Comparison of ENCODE assay signal across 8 cellular contexts in the genomic region with DNA sequence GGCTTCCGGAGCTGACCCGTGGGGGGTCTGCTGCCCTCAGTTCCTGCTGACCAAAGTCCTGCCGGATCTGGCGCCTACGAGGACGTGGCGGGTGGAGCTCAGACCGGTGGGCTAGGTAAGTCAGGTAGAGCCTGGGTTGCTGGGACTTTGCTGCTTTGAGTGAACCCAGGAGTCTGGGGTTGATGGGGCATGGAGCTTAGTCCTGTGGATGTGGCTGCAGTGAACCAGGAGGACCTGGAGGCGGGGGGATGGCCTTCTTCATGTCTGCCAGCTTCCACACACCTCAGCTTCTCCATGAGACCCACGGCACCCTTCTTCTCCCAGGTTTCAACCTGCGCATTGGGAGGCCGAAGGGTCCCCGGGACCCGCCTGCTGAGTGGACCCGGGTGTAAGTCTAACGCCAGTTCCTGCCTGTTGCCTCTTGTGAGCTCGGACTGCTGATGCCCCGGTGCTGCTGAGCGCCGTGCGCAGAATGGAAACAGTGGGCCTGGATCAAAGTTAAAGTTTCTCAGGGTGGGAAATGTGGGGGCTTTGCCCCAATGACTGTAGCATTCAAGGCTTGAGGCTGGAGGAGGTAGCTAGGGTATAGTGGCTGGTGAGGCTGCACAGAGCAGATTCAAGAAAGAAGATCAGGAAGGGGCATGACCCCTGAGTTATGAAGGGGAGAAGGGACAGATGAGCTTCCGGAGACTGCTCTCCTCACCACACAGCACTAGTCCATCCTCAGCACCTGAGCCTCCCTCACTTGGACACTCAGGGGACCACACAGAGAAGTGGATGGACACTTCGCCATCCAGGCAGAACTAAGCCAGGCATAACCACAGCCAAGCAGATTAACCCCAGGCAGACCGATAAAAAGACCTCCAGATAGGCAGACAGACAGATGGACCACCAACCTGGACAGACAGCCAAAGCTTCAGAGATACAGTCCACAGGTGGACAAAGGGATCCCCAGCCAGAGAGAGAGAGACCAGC. TPM values are rescaled to one million over a fixed set of nuclear protein-coding genes. Genes with fewer than 3 reads are reported as not detected.
A peak's percentile ranks its signal among the peaks of the same experiment; 100 is the strongest.
DNase-seq lines count a peak whose midpoint lies in the region; ATAC-seq and TF ChIP-seq lines count a peak whose summit lies in the region.

No MANE protein-coding gene starts in this region.

- peaks cover under 1% of the 10 kb centered on the region; the same call in 1 of the 2 replicates for H3K9me3 Mint-ChIP-seq in HFFc6
- peaks cover 5% of the 10 kb centered on the region for H3K9me3 Mint-ChIP-seq in activated naive CD8-positive, alpha-beta T cell treated with anti-CD3 and anti-CD28 coated beads, Interleukin-2, amount 50 U/mL, for 24 hours

- peak overlapping the region; percentile 77 to 93 (median 88) for H3K27ac ChIP-seq in BLaER1 treated with 17β-estradiol and CSF1 and Interleukin-3, amounts not matched to agents 10 nM and 100 nM
- H3K27ac ChIP-seq in liver (ENCODE audit: low read depth in 1 of 2, low read length in 2 of 2) (peak overlapping the region in 1 of 2 donors; percentile 71), transverse colon (peak overlapping the region; percentile 84 to 92 (median 88))

- H3K27me3 ChIP-seq in BLaER1 treated with 17β-estradiol and CSF1 and Interleukin-3, amounts not matched to agents 10 nM and 100 nM: no peaks in the 10 kb centered on the region
- H3K27me3 ChIP-seq in liver (ENCODE audit: control insufficient read depth in 4 of 4, insufficient read depth in 4 of 4, low read length in 3 of 4): no peaks in the 10 kb centered on the region
- no peaks in the 10 kb centered on the region for H3K27me3 ChIP-seq in transverse colon

- ATAC-seq in activated naive CD8-positive, alpha-beta T cell treated with anti-CD3 and anti-CD28 coated beads, Interleukin-2, amount 50 U/mL, for 24 hours: no peak
- no peak for ATAC-seq in left lobe of liver

- peak overlapping the region; percentile 95 for H3K4me3 Mint-ChIP-seq in HFFc6
- H3K4me3 Mint-ChIP-seq in activated naive CD8-positive, alpha-beta T cell treated with anti-CD3 and anti-CD28 coated beads, Interleukin-2, amount 50 U/mL, for 24 hours: peak overlapping the region; percentile 92

- peak overlapping the region; percentile 73 for H3K27ac Mint-ChIP-seq in HFFc6
- H3K27ac Mint-ChIP-seq in activated naive CD8-positive, alpha-beta T cell treated with anti-CD3 and anti-CD28 coated beads, Interleukin-2, amount 50 U/mL, for 24 hours: peak overlapping the region; percentile 85

- H3K9me3 ChIP-seq in BLaER1 treated with 17β-estradiol and CSF1 and Interleukin-3, amounts not matched to agents 10 nM and 100 nM (replicated peaks in 1 of 11): no peaks in the 10 kb centered on the region
- H3K9me3 ChIP-seq in liver (ENCODE audit: control insufficient read depth in 4 of 4, low read length in 3 of 4) (no peaks in the 10 kb centered on the region), transverse colon (no peaks in the 10 kb centered on the region)

- DNase-seq in HFFc6: no peak
- no peak for DNase-seq in activated naive CD8-positive, alpha-beta T cell treated with anti-CD3 and anti-CD28 coated beads, Interleukin-2, amount 50 U/mL, for 24 hours
- DNase-seq in transverse colon: no peak
- no peak for DNase-seq in left lobe of liver (ENCODE audit: low spot score)
- no peak for DNase-seq in 8988T
- no peak for DNase-seq in effector CD8-positive, alpha-beta T cell (lab: John Stamatoyannopoulos, UW)

- 68% methylated on average over 24 of the region's 24 CpGs for WGBS in liver
- 62 to 100% methylated on average over 1 to 20 of the region's 24 CpGs for WGBS in transverse colon (ENCODE audit: low coverage in 1 of 2), 2 donors

- no peaks in the 10 kb centered on the region; the same call in 1 of the 2 replicates for H3K27me3 Mint-ChIP-seq in HFFc6 (ENCODE audit: insufficient read depth)
- no peaks in the 10 kb centered on the region for H3K27me3 Mint-ChIP-seq in activated naive CD8-positive, alpha-beta T cell treated with anti-CD3 and anti-CD28 coated beads, Interleukin-2, amount 50 U/mL, for 24 hours

- peak overlapping the region; percentile 82 to 92 (median 88) for H3K9ac ChIP-seq in BLaER1 treated with 17β-estradiol and CSF1 and Interleukin-3, amounts not matched to agents 10 nM and 100 nM
- H3K9ac ChIP-seq in liver (ENCODE audit: low read depth in 1 of 2, low read length in 2 of 2): no peak overlapping the region

- H3K4me3 ChIP-seq in BLaER1 treated with 17β-estradiol and CSF1 and Interleukin-3, amounts not matched to agents 10 nM and 100 nM: peak overlapping the region; percentile 71 to 89 (median 82)
- H3K4me3 ChIP-seq in liver (ENCODE audit: low read depth in 1 of 3, low read length in 3 of 3): peak overlapping the region in 2 of 3 donors; percentile 41 to 54
- H3K4me3 ChIP-seq in transverse colon: peak overlapping the region; percentile 57 to 79 (median 68)

- peaks cover 13 to 31% (median 20%) of the 10 kb centered on the region in 11 experiments; a peak in 18 of 22 replicates for H3K36me3 ChIP-seq in BLaER1 treated with 17β-estradiol and CSF1 and Interleukin-3, amounts not matched to agents 10 nM and 100 nM
- H3K36me3 ChIP-seq in liver (ENCODE audit: control insufficient read depth in 4 of 4, insufficient read depth in 3 of 4, low read depth in 1 of 4, low read length in 3 of 4) (peaks cover 0 to 9% (median 0%) of the 10 kb centered on the region in 4 donors), transverse colon (no peaks in the 10 kb centered on the region)

- TF ChIP-seq CTCF in HFFc6 (IDR thresholded peaks at IDR 0.05): peak; percentile 59
- no peak for TF ChIP-seq CTCF in liver (IDR thresholded peaks at IDR 0.05; ENCODE audit: low read depth, low read length, missing input control)
- TF ChIP-seq CTCF in transverse colon (IDR thresholded peaks at IDR 0.05): peak in 3 of 5 experiments; percentile 4 to 30 (median 27)

- peaks cover 0 to 50% (median 25%) of the 10 kb centered on the region in 11 experiments; a peak in 16 of 22 replicates for H4K20me1 ChIP-seq in BLaER1 treated with 17β-estradiol and CSF1 and Interleukin-3, amounts not matched to agents 10 nM and 100 nM

- TF ChIP-seq RAD21 in liver (IDR thresholded peaks at IDR 0.05): no peak

- H3K4me1 ChIP-seq in BLaER1 treated with 17β-estradiol and CSF1 and Interleukin-3, amounts not matched to agents 10 nM and 100 nM: peaks cover 66 to 86% (median 79%) of the 10 kb centered on the region in 10 experiments
- H3K4me1 ChIP-seq in liver (ENCODE audit: control insufficient read depth in 4 of 4, insufficient read depth in 4 of 4, low read length in 3 of 4) (peaks cover 0 to 3% (median 0%) of the 10 kb centered on the region in 4 donors), transverse colon (peaks cover 10 to 41% (median 14%) of the 10 kb centered on the region in 4 donors)

- in situ Hi-C loops in transverse colon (cut with MboI; ENCODE audit: low pct_ligation_motif_present in 1 of 4, low pct_unique_long_range_greater_than_20kb in 1 of 4, low sequenced_read_pairs in 3 of 4): no loop called here

- peaks cover 47% of the 10 kb centered on the region for H3K4me1 Mint-ChIP-seq in HFFc6 (ENCODE audit: low read depth)
- H3K4me1 Mint-ChIP-seq in activated naive CD8-positive, alpha-beta T cell treated with anti-CD3 and anti-CD28 coated beads, Interleukin-2, amount 50 U/mL, for 24 hours: peaks cover 70% of the 10 kb centered on the region

- H3K4me2 ChIP-seq in BLaER1 treated with 17β-estradiol and CSF1 and Interleukin-3, amounts not matched to agents 10 nM and 100 nM: peak overlapping the region; percentile 81 to 99 (median 94)

- intact Hi-C loops in transverse colon (cut with DNase I; ENCODE audit: low total_unique reads): no loop called here

- TF ChIP-seq POLR2A in transverse colon (IDR thresholded peaks at IDR 0.05): no peak

- no peak for TF ChIP-seq EP300 in transverse colon (IDR thresholded peaks at IDR 0.05; ENCODE audit: low read depth)

- H3K36me3 Mint-ChIP-seq in HFFc6 (ENCODE audit: low read depth): peaks cover 30% of the 10 kb centered on the region
- peaks cover 38% of the 10 kb centered on the region for H3K36me3 Mint-ChIP-seq in activated naive CD8-positive, alpha-beta T cell treated with anti-CD3 and anti-CD28 coated beads, Interleukin-2, amount 50 U/mL, for 24 hours (ENCODE audit: low read depth)

TF ChIP-seq in liver, 16 proteins besides CTCF, POLR2A, EP300 and RAD21 (continues in another document):
- TF ChIP-seq, protein P1, sequence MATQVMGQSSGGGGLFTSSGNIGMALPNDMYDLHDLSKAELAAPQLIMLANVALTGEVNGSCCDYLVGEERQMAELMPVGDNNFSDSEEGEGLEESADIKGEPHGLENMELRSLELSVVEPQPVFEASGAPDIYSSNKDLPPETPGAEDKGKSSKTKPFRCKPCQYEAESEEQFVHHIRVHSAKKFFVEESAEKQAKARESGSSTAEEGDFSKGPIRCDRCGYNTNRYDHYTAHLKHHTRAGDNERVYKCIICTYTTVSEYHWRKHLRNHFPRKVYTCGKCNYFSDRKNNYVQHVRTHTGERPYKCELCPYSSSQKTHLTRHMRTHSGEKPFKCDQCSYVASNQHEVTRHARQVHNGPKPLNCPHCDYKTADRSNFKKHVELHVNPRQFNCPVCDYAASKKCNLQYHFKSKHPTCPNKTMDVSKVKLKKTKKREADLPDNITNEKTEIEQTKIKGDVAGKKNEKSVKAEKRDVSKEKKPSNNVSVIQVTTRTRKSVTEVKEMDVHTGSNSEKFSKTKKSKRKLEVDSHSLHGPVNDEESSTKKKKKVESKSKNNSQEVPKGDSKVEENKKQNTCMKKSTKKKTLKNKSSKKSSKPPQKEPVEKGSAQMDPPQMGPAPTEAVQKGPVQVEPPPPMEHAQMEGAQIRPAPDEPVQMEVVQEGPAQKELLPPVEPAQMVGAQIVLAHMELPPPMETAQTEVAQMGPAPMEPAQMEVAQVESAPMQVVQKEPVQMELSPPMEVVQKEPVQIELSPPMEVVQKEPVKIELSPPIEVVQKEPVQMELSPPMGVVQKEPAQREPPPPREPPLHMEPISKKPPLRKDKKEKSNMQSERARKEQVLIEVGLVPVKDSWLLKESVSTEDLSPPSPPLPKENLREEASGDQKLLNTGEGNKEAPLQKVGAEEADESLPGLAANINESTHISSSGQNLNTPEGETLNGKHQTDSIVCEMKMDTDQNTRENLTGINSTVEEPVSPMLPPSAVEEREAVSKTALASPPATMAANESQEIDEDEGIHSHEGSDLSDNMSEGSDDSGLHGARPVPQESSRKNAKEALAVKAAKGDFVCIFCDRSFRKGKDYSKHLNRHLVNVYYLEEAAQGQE (IDR thresholded peaks at IDR 0.05): no peak
- TF ChIP-seq HNF4A (conservative IDR thresholded peaks at IDR 0.05) (no peak), FOXA2 (IDR thresholded peaks at IDR 0.05) (no peak), EGR1 (IDR thresholded peaks at IDR 0.05; ENCODE audit: low read depth in 2 of 2) (no peak), TAF1 (conservative IDR thresholded peaks at IDR 0.05) (no peak)

RNA-seq across cellular contexts. Expression of gene PTPN18, which starts 17.3 kb away (rescaled TPM):
- total RNA-seq in HFFc6 (2021; fragmentation: NEBNext Ultra II Directional; extraction: Animal tissue kit (Norgen Biotek cat#: 25700)): 10 to 100 TPM; 15.5 to 18.9 (median 17.5) TPM
- 10 to 100 TPM; 14.0 to 28.6 TPM for total RNA-seq in liver
- 10 to 100 TPM; 16.1 to 17.2 TPM for polyA plus RNA-seq in liver
- 100 to 1,000 TPM; 136 to 168 (median 148) TPM for total RNA-seq in transverse colon
- total RNA-seq in left lobe of liver: 45.6 TPM

RNA-seq across cellular contexts. Expression of gene IMP4, which starts 30.4 kb away (rescaled TPM):
- total RNA-seq in HFFc6 (2021; fragmentation: NEBNext Ultra II Directional; extraction: Animal tissue kit (Norgen Biotek cat#: 25700)): 100 to 1,000 TPM in 1 of 6 experiments, 10 to 100 TPM in 5; 79.9 to 103 (median 90.4) TPM
- total RNA-seq in liver: 10 to 100 TPM; 31.7 to 60.7 TPM
- polyA plus RNA-seq in liver: 10 to 100 TPM; 61.8 to 95.5 TPM
- 100 to 1,000 TPM in 1 of 4 donors, 10 to 100 TPM in 3; 52.1 to 367 (median 83.7) TPM for total RNA-seq in transverse colon
- total RNA-seq in left lobe of liver: 69.5 TPM

Comparison
In these comparisons a context has a peak if more than half of its experiments do, and no peak if none do; other contexts are left out.
1. H3K9ac ChIP-seq: peak in BLaER1 treated with 17β-estradiol and CSF1 and Interleukin-3, amounts not matched to agents 10 nM and 100 nM (11 of 11); none in liver (0 of 2).
2. Peak in every context shown above with its lines, with median percentiles within 50 percentile points of each other: H3K4me3 ChIP-seq.